20 cellular contexts compared by ENCODE assay signal in genomic region chr13:23657056-23657455, GRCh38.
DNase-seq lines count a peak whose midpoint lies in the region; ATAC-seq and TF ChIP-seq lines count a peak whose summit lies in the region.
"Had no signal": no experiment of that assay in that cellular context is flagged by ENCODE, and none has a peak within 500 bp of the region (broad histone marks: within the 10 kb centered on the region; RNA-seq: fewer than 3 reads in every experiment).

No MANE protein-coding gene starts in this region.

- no peak for ATAC-seq in HG02970 (IDR thresholded peaks at IDR 0.05; ENCODE audit: low FRiP score, unreplicated experiment)
- ATAC-seq in esophagus mucosa = no peak
- ATAC-seq: activated naive CD8-positive, alpha-beta T cell treated with anti-CD3 and anti-CD28 coated beads, Interleukin-2, amount 50 U/mL, for 24 hours; effector memory CD8-positive, alpha-beta T cell; naive thymus-derived CD4-positive, alpha-beta T cell had no signal

- peaks cover 12% of the 10 kb centered on the region for H3F3A ChIP-seq in smooth muscle cell (ENCODE audit: low read depth)

- no peaks in the 10 kb centered on the region for H3K79me2 ChIP-seq in smooth muscle cell (ENCODE audit: low read depth)

- H4K20me1 ChIP-seq in smooth muscle cell (ENCODE audit: low read depth) = no peaks in the 10 kb centered on the region

- H3K27me3 ChIP-seq in endocrine pancreas (ENCODE audit: control insufficient read depth, insufficient read depth, low read length) = no peaks in the 10 kb centered on the region
- H3K27me3 ChIP-seq in smooth muscle cell (ENCODE audit: low read depth) = no peaks in the 10 kb centered on the region
- H3K27me3 ChIP-seq: upper lobe of left lung had no signal

- H3K4me2 ChIP-seq in smooth muscle cell = peak overlapping the region; percentile 12

- peak overlapping the region; percentile 45 for H3K27ac ChIP-seq in smooth muscle cell (ENCODE audit: low read depth)
- H3K27ac ChIP-seq: HL-60, psoas muscle had no signal

- peak overlapping the region; percentile 35 for H3K4me3 ChIP-seq in endocrine pancreas (ENCODE audit: control insufficient read depth, insufficient read depth, low read length)
- no peak overlapping the region for H3K4me3 ChIP-seq in smooth muscle cell
- H3K4me3 ChIP-seq: lung, psoas muscle, upper lobe of left lung had no signal

- H3K9me3 ChIP-seq in endocrine pancreas (ENCODE audit: control insufficient read depth, low read length) = no peaks in the 10 kb centered on the region
- no peaks in the 10 kb centered on the region for H3K9me3 ChIP-seq in smooth muscle cell (replicated peaks; ENCODE audit: low read depth)
- H3K9me3 ChIP-seq: upper lobe of left lung had no signal

- H3K4me1 ChIP-seq in endocrine pancreas (ENCODE audit: control insufficient read depth, insufficient read depth, low read length) (peaks cover 13% of the 10 kb centered on the region), smooth muscle cell (ENCODE audit: low read depth) (peaks cover 28% of the 10 kb centered on the region)
- H3K4me1 ChIP-seq: psoas muscle had no signal

- no peak overlapping the region for H2AFZ ChIP-seq in smooth muscle cell (ENCODE audit: low read depth)

- H3K36me3 ChIP-seq in endocrine pancreas (ENCODE audit: control insufficient read depth, insufficient read depth, low read length) (no peaks in the 10 kb centered on the region), smooth muscle cell (ENCODE audit: low read depth) (no peaks in the 10 kb centered on the region)
- H3K36me3 ChIP-seq: upper lobe of left lung had no signal

- peak; percentile 60 for DNase-seq in NCI-H510A treated with DMSO at 0.1 percent for 48 hours (lab: John Stamatoyannopoulos, UW)
- no peak for DNase-seq in NCI-H510A (lab: John Stamatoyannopoulos, UW)
- DNase-seq in NCI-H748 treated with DMSO at 0.1 percent for 48 hours (lab: John Stamatoyannopoulos, UW) = peak; percentile 86
- no peak for DNase-seq in smooth muscle cell (lab: John Stamatoyannopoulos, UW; ENCODE audit: unreplicated experiment)
- DNase-seq in NCI-H446 treated with DMSO at 0.1 percent for 48 hours (lab: John Stamatoyannopoulos, UW) = no peak
- DNase-seq: activated CD8-positive, alpha-beta memory T cell treated with anti-CD3 and anti-CD28 coated beads for 24 hours; activated naive CD8-positive, alpha-beta T cell treated with anti-CD3 and anti-CD28 coated beads, Interleukin-2, amount 50 U/mL, for 24 hours; central memory CD4-positive, alpha-beta T cell; effector memory CD8-positive, alpha-beta T cell; KG1; naive thymus-derived CD4-positive, alpha-beta T cell; psoas muscle; RPMI8226; stimulated activated CD4-positive, alpha-beta T cell treated with anti-CD3 and anti-CD28 coated beads, Interleukin-15, amount 100 ng/mL, for 24 hours; upper lobe of left lung had no signal

- WGBS in smooth muscle cell (ENCODE audit: low lambda C conversion rate) = 86% methylated on average over 1 of the region's 1 CpG

- H3K9ac ChIP-seq in endocrine pancreas (ENCODE audit: control insufficient read depth, insufficient read depth, low read length) (no peak overlapping the region), smooth muscle cell (ENCODE audit: low read depth) (no peak overlapping the region)

- no peak for TF ChIP-seq CTCF in smooth muscle cell (IDR thresholded peaks at IDR 0.05; ENCODE audit: borderline replicate concordance, insufficient read depth, poor library complexity, severe bottlenecking)

Comparison
In these comparisons a context has a peak if more than half of its experiments do, and no peak if none do; other contexts are left out.
1. DNase-seq: peak in NCI-H510A treated with DMSO at 0.1 percent for 48 hours (single experiment) and NCI-H748 treated with DMSO at 0.1 percent for 48 hours (single experiment); none in NCI-H510A (single experiment), smooth muscle cell (single experiment) and NCI-H446 treated with DMSO at 0.1 percent for 48 hours (single experiment).